ENCODE assay signal across 8 cellular contexts in genomic region chr19:7534531-7534980, GRCh38. TPM values are rescaled to one million over a fixed set of nuclear protein-coding genes. Genes with fewer than 3 reads are reported as not detected.
DNase-seq lines count a peak whose midpoint lies in the region; ATAC-seq and TF ChIP-seq lines count a peak whose summit lies in the region.

No MANE protein-coding gene starts in this region.

- no peak for TF ChIP-seq POLR2A in suprapubic skin (IDR thresholded peaks at IDR 0.05)

- TF ChIP-seq CTCF in AG04450 (IDR thresholded peaks at IDR 0.05; ENCODE audit: low read depth, low read length) (peak; percentile 30; the same call in 1 of the 2 replicates), suprapubic skin (IDR thresholded peaks at IDR 0.05) (no peak)

- POLR2A ChIA-PET in AG04450 (lab: Yijun Ruan, JAX): interaction anchor here (0.5 to 2.4 kb wide), 4 partner anchors 13 to 115 kb away, joined by 3 to 9 read pairs (median 6); partner anchors contain the start of gene MCOLN1

- peaks cover 9% of the 10 kb centered on the region for H3K4me1 ChIP-seq in muscle layer of colon (ENCODE audit: insufficient read depth, low read length)
- peaks cover 30% of the 10 kb centered on the region for H3K4me1 ChIP-seq in suprapubic skin

- H3K9me3 ChIP-seq in AG04450 (ENCODE audit: control insufficient read depth, insufficient read depth, low read length): no peaks in the 10 kb centered on the region; the same call in 1 of the 2 replicates
- no peaks in the 10 kb centered on the region for H3K9me3 ChIP-seq in muscle layer of colon (ENCODE audit: low read length)
- H3K9me3 ChIP-seq in suprapubic skin: no peaks in the 10 kb centered on the region

- peak; percentile 57 for DNase-seq in AG04450 (ENCODE audit: low read depth, low spot score)
- peak; percentile 12 to 55 for DNase-seq in NCI-H1930 (lab: John Stamatoyannopoulos, UW)
- DNase-seq in activated T-cell treated with anti-CD3 and anti-CD28 coated beads for 48 hours (ENCODE audit: low read depth): peak; percentile 47
- DNase-seq in fibroblast of gingiva (ENCODE audit: low read depth): peak; percentile 80
- no peak for DNase-seq in suprapubic skin (ENCODE audit: low spot score in 2 of 2)

- H3K4me3 ChIP-seq in AG04450 (ENCODE audit: low read depth, low read length) (peak overlapping the region; percentile 99), muscle layer of colon (ENCODE audit: low read depth in 1 of 2, low read length in 2 of 2) (peak overlapping the region; percentile 92 to 94), suprapubic skin (peak overlapping the region; percentile 80)

- H3K36me3 ChIP-seq in muscle layer of colon (ENCODE audit: insufficient read depth, low read length): peaks cover 18% of the 10 kb centered on the region
- H3K36me3 ChIP-seq in suprapubic skin: peaks cover 51% of the 10 kb centered on the region

- no peaks in the 10 kb centered on the region for H3K27me3 ChIP-seq in AG04450 (ENCODE audit: control insufficient read depth, insufficient read depth, low read length)
- H3K27me3 ChIP-seq in muscle layer of colon (ENCODE audit: control insufficient read depth in 1 of 2, insufficient read depth in 2 of 2, low read length in 2 of 2): no peaks in the 10 kb centered on the region
- no peaks in the 10 kb centered on the region for H3K27me3 ChIP-seq in suprapubic skin

- peak overlapping the region; percentile 83 for H3K27ac ChIP-seq in AG04450 (ENCODE audit: low read depth, low read length)
- peak overlapping the region; percentile 94 for H3K27ac ChIP-seq in muscle layer of colon (ENCODE audit: low read depth, low read length)
- H3K27ac ChIP-seq in suprapubic skin: peak overlapping the region; percentile 86

- CTCF ChIA-PET in AG04450 (lab: Charles Lee): interaction anchor here (0.6 to 1.2 kb wide), 2 partner anchors 181 to 193 kb away, joined by 4 to 9 read pairs; no protein-coding TSS in a partner anchor

- 0% methylated on average over 20 of the region's 20 CpGs for WGBS in suprapubic skin

- peak overlapping the region; percentile 76 for H3K9ac ChIP-seq in muscle layer of colon (ENCODE audit: low read length)

- peak; percentile 2 for ATAC-seq in GM18502 (IDR thresholded peaks at IDR 0.05; ENCODE audit: poor library complexity, unreplicated experiment)
- no peak for ATAC-seq in HG02588 (IDR thresholded peaks at IDR 0.05; ENCODE audit: unreplicated experiment)

- TF ChIP-seq EP300 in suprapubic skin (IDR thresholded peaks at IDR 0.05): no peak

RNA-seq across cellular contexts. Expression of gene PNPLA6, which starts 1.0 kb away (rescaled TPM):
- polyA plus RNA-seq in AG04450 (2011; rRNA removed): 17.0 and 19.8 TPM in 2 replicates
- 27.3 and 28.4 TPM in 2 replicates for polyA minus RNA-seq in AG04450 (2011; rRNA and poly(A)+ RNA removed)
- 100 to 1,000 TPM in 1 of 4 donors, 10 to 100 TPM in 3; 57.8 to 112 (median 78.5) TPM for total RNA-seq in suprapubic skin

RNA-seq across cellular contexts. Expression of gene MCOLN1, which starts 12.1 kb away (rescaled TPM):
- 12.8 and 16.0 TPM in 2 replicates for polyA plus RNA-seq in AG04450 (2011; rRNA removed)
- polyA minus RNA-seq in AG04450 (2011; rRNA and poly(A)+ RNA removed): 10.6 and 20.0 TPM in 2 replicates
- total RNA-seq in suprapubic skin: 10 to 100 TPM; 15.9 to 43.6 (median 29.5) TPM

RNA-seq across cellular contexts. Expression of gene ZNF358, which starts 18.7 kb away (rescaled TPM):
- polyA plus RNA-seq in AG04450 (2011; rRNA removed): 20.7 and 29.5 TPM in 2 replicates
- polyA minus RNA-seq in AG04450 (2011; rRNA and poly(A)+ RNA removed): 22.2 and 32.3 TPM in 2 replicates
- total RNA-seq in suprapubic skin: 10 to 100 TPM; 28.7 to 48.5 (median 39.5) TPM

RNA-seq across cellular contexts. Expression of gene PEX11G, which starts 45.7 kb away (rescaled TPM):
- polyA plus RNA-seq in AG04450 (2011; rRNA removed): 0.60 and 1.2 TPM in 2 replicates
- 0.28 and 0.43 TPM in 2 replicates for polyA minus RNA-seq in AG04450 (2011; rRNA and poly(A)+ RNA removed)
- 1 to 10 TPM; 2.9 to 5.2 (median 4.1) TPM for total RNA-seq in suprapubic skin

Comparison
In these comparisons a context has a peak if more than half of its experiments do, and no peak if none do; other contexts are left out.
1. DNase-seq: peak in AG04450 (single experiment), NCI-H1930 (2 of 2), activated T-cell treated with anti-CD3 and anti-CD28 coated beads for 48 hours (single experiment) and fibroblast of gingiva (single experiment); none in suprapubic skin (0 of 2).
2. Peak in every context shown above with its lines, with median percentiles within 50 percentile points of each other: H3K27ac ChIP-seq and H3K4me3 ChIP-seq.